ENCODE assay signal across 17 cellular contexts in the genomic region with DNA sequence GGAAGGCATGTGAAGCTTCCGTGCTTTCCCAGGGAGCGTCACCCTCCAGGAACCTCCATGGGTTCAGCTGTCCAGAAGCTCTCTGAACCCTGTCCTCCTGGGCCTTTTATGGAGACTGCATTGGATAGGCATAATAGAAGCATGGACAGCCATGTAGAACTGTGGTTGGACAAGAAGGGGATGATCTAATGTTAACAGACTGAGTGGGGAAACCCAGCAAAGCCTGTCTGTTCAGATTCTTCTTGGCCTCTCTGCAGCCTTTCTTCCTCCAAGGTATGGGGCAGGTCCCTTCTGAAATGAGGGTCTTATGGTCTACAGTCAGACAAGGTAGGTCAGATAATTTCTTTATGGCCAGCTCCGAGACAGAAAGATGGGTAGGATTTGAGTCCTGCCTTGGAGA. TPM values are rescaled to one million over a fixed set of nuclear protein-coding genes. Genes with fewer than 3 reads are reported as not detected.
DNase-seq lines count a peak whose midpoint lies in the region; ATAC-seq and TF ChIP-seq lines count a peak whose summit lies in the region.
"Had no signal": no experiment of that assay in that cellular context is flagged by ENCODE, and none has a peak within 500 bp of the region (broad histone marks: within the 10 kb centered on the region; RNA-seq: fewer than 3 reads in every experiment).

No MANE protein-coding gene starts in this region.

- peaks cover 4% of the 10 kb centered on the region for H3K4me1 Mint-ChIP-seq in type B pancreatic cell (ENCODE audit: unreplicated experiment)

- DNase-seq in NCI-H2196 (lab: John Stamatoyannopoulos, UW; ENCODE audit: unreplicated experiment) (peak; percentile 17), NCI-H2196 treated with DMSO at 0.1 percent for 48 hours (lab: John Stamatoyannopoulos, UW; ENCODE audit: unreplicated experiment) (no peak), mesendoderm (peak; percentile 14), type B pancreatic cell (ENCODE audit: extremely low spot score, unreplicated experiment) (no peak), NCI-H2107 treated with DMSO at 0.1 percent for 48 hours (lab: John Stamatoyannopoulos, UW; ENCODE audit: unreplicated experiment) (no peak), lower lobe of right lung (no peak), amniotic stem cell (lab: John Stamatoyannopoulos, UW) (no peak)
- DNase-seq: AML-193; CD4-positive, alpha-beta T cell; DMS153; DMS79; GF-D8; H9 had no signal

- H3K4me3 Mint-ChIP-seq in type B pancreatic cell, result peak overlapping the region; percentile 53
- H3K4me3 Mint-ChIP-seq: CD4-positive, alpha-beta T cell; H9 had no signal

- no peak overlapping the region for H3K4ac ChIP-seq in mesendoderm (ENCODE audit: low read depth, low read length)

- H3K56ac ChIP-seq in mesendoderm (ENCODE audit: low read length), result no peak overlapping the region

- peak overlapping the region; percentile 94 for H3K27ac Mint-ChIP-seq in type B pancreatic cell
- H3K27ac Mint-ChIP-seq: CD4-positive, alpha-beta T cell; H9 had no signal

- H3K4me1 ChIP-seq in mesendoderm (ENCODE audit: control insufficient read depth, low read depth, low read length) (no peaks in the 10 kb centered on the region), lower lobe of right lung (no peaks in the 10 kb centered on the region)
- H3K4me1 ChIP-seq: A549 had no signal

- H3K79me2 ChIP-seq in mesendoderm (ENCODE audit: control insufficient read depth, insufficient read depth, low read length), result no peaks in the 10 kb centered on the region

- H4K8ac ChIP-seq in mesendoderm (ENCODE audit: low read depth, low read length), result no peak overlapping the region

- H2AK5ac ChIP-seq in mesendoderm (ENCODE audit: low read length), result no peak overlapping the region

- no peaks in the 10 kb centered on the region for H3K36me3 ChIP-seq in mesendoderm (ENCODE audit: control insufficient read depth, insufficient read depth, low read length)
- H3K36me3 ChIP-seq in lower lobe of right lung, result no peaks in the 10 kb centered on the region

- ATAC-seq in esophagus mucosa, result peak; percentile 52
- ATAC-seq in lower lobe of right lung, result no peak
- ATAC-seq: A549 had no signal

- no peak overlapping the region for H2BK15ac ChIP-seq in mesendoderm (replicated peaks; ENCODE audit: low read depth)

- H3K23ac ChIP-seq in mesendoderm (ENCODE audit: low read length), result no peak overlapping the region

- intact Hi-C loops in lower lobe of right lung (cut with DNase I), result no loop called here

- H3K18ac ChIP-seq in mesendoderm (ENCODE audit: low read length), result no peak overlapping the region

- H2BK5ac ChIP-seq in mesendoderm (ENCODE audit: low read length), result no peak overlapping the region

- H3K4me2 ChIP-seq in mesendoderm (ENCODE audit: low read length), result no peak overlapping the region
- H3K4me2 ChIP-seq: A549 had no signal

- H3K27ac ChIP-seq in mesendoderm (ENCODE audit: low read depth, low read length) (no peak overlapping the region), lower lobe of right lung (no peak overlapping the region)
- H3K27ac ChIP-seq: 22Rv1, A549, C4-2B had no signal

- H3K9ac ChIP-seq in mesendoderm (ENCODE audit: low read length), result no peak overlapping the region

- TF ChIP-seq CTCF in type B pancreatic cell (conservative IDR thresholded peaks at IDR 0.05), result no peak
- no peak for TF ChIP-seq CTCF in lower lobe of right lung (IDR thresholded peaks at IDR 0.05)

- H3K9me3 ChIP-seq in lower lobe of right lung, result no peaks in the 10 kb centered on the region
- H3K9me3 ChIP-seq: A549 had no signal

- no peaks in the 10 kb centered on the region for H3K79me1 ChIP-seq in mesendoderm (ENCODE audit: low read length)

- no peaks in the 10 kb centered on the region for H3K9me3 Mint-ChIP-seq in type B pancreatic cell
- H3K9me3 Mint-ChIP-seq: CD4-positive, alpha-beta T cell; H9 had no signal

- H3K27me3 ChIP-seq in mesendoderm (ENCODE audit: insufficient read depth, low read length, poor library complexity), result no peaks in the 10 kb centered on the region
- H3K27me3 ChIP-seq in lower lobe of right lung (ENCODE audit: low read depth), result no peaks in the 10 kb centered on the region

- H3K27me3 Mint-ChIP-seq in type B pancreatic cell, result no peaks in the 10 kb centered on the region

- H2BK120ac ChIP-seq in mesendoderm (ENCODE audit: low read depth, low read length), result no peak overlapping the region

- H3K4me3 ChIP-seq in mesendoderm (ENCODE audit: low read length), result no peak overlapping the region
- no peak overlapping the region for H3K4me3 ChIP-seq in lower lobe of right lung
- H3K4me3 ChIP-seq: A549 had no signal

- H4K5ac ChIP-seq in mesendoderm (ENCODE audit: low read length), result no peak overlapping the region

- H3K36me3 Mint-ChIP-seq in type B pancreatic cell, result no peaks in the 10 kb centered on the region

- WGBS in mesendoderm (ENCODE audit: extremely low coverage, insufficient coverage, low lambda C conversion rate), result no CpG with 5 or more reads among the region's 3 CpGs

RNA-seq across cellular contexts. Expression of a gene that starts 59.1 kb away (rescaled TPM):
- total RNA-seq in esophagus mucosa (332 TPM), type B pancreatic cell (ENCODE audit: low replicate concordance) (371 and 498 TPM in 2 replicates), lower lobe of right lung (361 TPM)
- 144 TPM for polyA plus RNA-seq in mesendoderm (2013, experiment 1 of 2)
- polyA plus RNA-seq in mesendoderm (2013, experiment 2 of 2), result 148 TPM

Comparison
In these comparisons a context has a peak if more than half of its experiments do, and no peak if none do; other contexts are left out.
1. DNase-seq: peak in NCI-H2196 (single experiment) and mesendoderm (single experiment); none in NCI-H2196 treated with DMSO at 0.1 percent for 48 hours (single experiment), type B pancreatic cell (single experiment), NCI-H2107 treated with DMSO at 0.1 percent for 48 hours (single experiment), lower lobe of right lung (single experiment) and amniotic stem cell (single experiment).